In the genomic region with DNA sequence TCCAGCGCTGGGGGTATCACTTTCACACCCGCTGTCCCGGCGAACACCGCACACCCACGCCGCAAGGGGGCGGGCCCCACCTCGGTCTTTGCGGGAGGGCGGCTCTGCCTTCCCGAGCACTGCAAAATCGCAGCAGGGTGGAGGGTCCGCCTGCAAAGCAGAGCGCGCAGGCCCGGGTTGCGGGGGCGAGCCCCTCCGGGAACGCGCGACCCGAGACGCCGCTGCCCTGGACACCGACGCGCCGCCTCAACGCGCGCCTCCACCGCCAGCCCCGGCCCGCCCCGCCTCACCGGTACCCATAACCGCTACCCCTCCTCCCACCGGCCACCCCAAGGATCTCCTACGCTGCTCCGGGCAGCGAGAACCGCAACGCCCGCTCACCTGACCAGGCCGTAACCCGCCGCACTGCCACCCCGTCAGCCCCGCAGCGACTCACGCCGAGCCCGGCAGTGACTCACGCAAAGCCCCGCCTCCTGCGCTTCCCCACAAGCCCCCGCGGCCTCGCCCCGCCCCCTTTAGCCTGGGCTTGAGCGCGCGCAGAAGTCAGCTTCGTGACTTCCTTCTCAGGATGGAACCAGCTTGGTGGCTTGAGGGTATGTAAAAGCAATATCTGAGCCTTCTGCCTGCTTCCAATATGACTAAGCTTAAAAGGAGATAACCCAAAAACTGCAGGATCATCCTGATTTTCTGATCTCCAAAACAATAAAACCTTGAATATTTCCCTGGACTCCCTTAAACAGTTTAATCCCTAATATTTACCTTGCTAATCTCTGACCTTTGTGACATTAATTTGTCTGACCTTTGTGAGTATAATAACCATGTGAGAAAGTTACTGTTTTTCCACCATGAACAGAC, we compare ENCODE assay signal across 8 cellular contexts. TPM values are rescaled to one million over a fixed set of nuclear protein-coding genes. Genes with fewer than 3 reads are reported as not detected.
A peak's percentile ranks its signal among the peaks of the same experiment; 100 is the strongest.
DNase-seq lines count a peak whose midpoint lies in the region; ATAC-seq and TF ChIP-seq lines count a peak whose summit lies in the region.

A gene with protein sequence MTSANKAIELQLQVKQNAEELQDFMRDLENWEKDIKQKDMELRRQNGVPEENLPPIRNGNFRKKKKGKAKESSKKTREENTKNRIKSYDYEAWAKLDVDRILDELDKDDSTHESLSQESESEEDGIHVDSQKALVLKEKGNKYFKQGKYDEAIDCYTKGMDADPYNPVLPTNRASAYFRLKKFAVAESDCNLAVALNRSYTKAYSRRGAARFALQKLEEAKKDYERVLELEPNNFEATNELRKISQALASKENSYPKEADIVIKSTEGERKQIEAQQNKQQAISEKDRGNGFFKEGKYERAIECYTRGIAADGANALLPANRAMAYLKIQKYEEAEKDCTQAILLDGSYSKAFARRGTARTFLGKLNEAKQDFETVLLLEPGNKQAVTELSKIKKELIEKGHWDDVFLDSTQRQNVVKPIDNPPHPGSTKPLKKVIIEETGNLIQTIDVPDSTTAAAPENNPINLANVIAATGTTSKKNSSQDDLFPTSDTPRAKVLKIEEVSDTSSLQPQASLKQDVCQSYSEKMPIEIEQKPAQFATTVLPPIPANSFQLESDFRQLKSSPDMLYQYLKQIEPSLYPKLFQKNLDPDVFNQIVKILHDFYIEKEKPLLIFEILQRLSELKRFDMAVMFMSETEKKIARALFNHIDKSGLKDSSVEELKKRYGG (minus strand): TSS at position 460 of the 855 bp plus-strand sequence. CDS start 3,190 bp downstream, outside the sequence.

- H3K4me3 ChIP-seq in BJ (ENCODE audit: low read depth, low read length) = peak within 1 kb of the TSS; percentile 95

- peaks cover 16% of the 10 kb centered on the region for H3K36me3 Mint-ChIP-seq in activated CD4-positive, alpha-beta T cell treated with anti-CD3 and anti-CD28 coated beads, Interleukin-2, amount 10 ng/mL, durations not matched to agents 7 days and 5 days (ENCODE audit: low read depth)

- H3K27ac Mint-ChIP-seq in activated CD4-positive, alpha-beta T cell treated with anti-CD3 and anti-CD28 coated beads, Interleukin-2, amount 10 ng/mL, durations not matched to agents 7 days and 5 days = peak within 1 kb of the TSS; percentile 97

- no peaks in the 10 kb centered on the region for H3K36me3 ChIP-seq in BJ (ENCODE audit: control insufficient read depth, insufficient read depth, low read length)

- ATAC-seq in HG03460 (IDR thresholded peaks at IDR 0.05; ENCODE audit: unreplicated experiment) = peak; percentile 86

- CTCF ChIA-PET in BJ (lab: Yijun Ruan, JAX) = interaction anchor here (0.6 to 4.4 kb wide), 15 partner anchors 8 to 641 kb away, joined by 3 to 26 read pairs (median 4); a partner anchor contains a TSS
- CTCF ChIA-PET in activated CD4-positive, alpha-beta T cell treated with anti-CD3 and anti-CD28 coated beads, Interleukin-2, amount 10 ng/mL, durations not matched to agents 7 days and 5 days (lab: Charles Lee) = interaction anchor here (0.5 to 2.7 kb wide), 5 partner anchors 10 to 104 kb away, joined by 3 to 8 read pairs (median 3); no protein-coding TSS in a partner anchor

- H3K4me1 Mint-ChIP-seq in activated CD4-positive, alpha-beta T cell treated with anti-CD3 and anti-CD28 coated beads, Interleukin-2, amount 10 ng/mL, durations not matched to agents 7 days and 5 days = peaks cover 46% of the 10 kb centered on the region

- peak within 1 kb of the TSS; percentile 90 for H3K4me3 Mint-ChIP-seq in activated CD4-positive, alpha-beta T cell treated with anti-CD3 and anti-CD28 coated beads, Interleukin-2, amount 10 ng/mL, durations not matched to agents 7 days and 5 days

- DNase-seq in BJ (ENCODE audit: low read depth) = peak; percentile 57
- peak; percentile 69 for DNase-seq in GM19240 (ENCODE audit: insufficient read length, low spot score)
- DNase-seq in NCI-H69 (lab: John Stamatoyannopoulos, UW) = peak; percentile 98
- DNase-seq in activated CD4-positive, alpha-beta T cell treated with anti-CD3 and anti-CD28 coated beads, Interleukin-2, amount 10 ng/mL, durations not matched to agents 7 days and 5 days = peak; percentile 98
- peak; percentile 92 for DNase-seq in dedifferentiated amniotic fluid mesenchymal stem cell (ENCODE audit: extremely low spot score)
- peak; percentile 98 for DNase-seq in left kidney (ENCODE audit: low read depth, low spot score)
- peak; percentile 99 for DNase-seq in stimulated activated CD4-positive, alpha-beta T cell treated with anti-CD3 and anti-CD28 coated beads, Interleukin-2, amount 100 ng/mL, for 24 hours

- TF ChIP-seq CTCF in BJ (IDR thresholded peaks at IDR 0.05; ENCODE audit: insufficient read depth, low read depth, low read length) = peak; percentile 74

- POLR2A ChIA-PET in BJ (lab: Charles Lee) = interaction anchor here (0.6 to 0.9 kb wide), 2 partner anchors 108 to 451 kb away, joined by 3 to 6 read pairs; a partner anchor contains a TSS
- POLR2A ChIA-PET in activated CD4-positive, alpha-beta T cell treated with anti-CD3 and anti-CD28 coated beads, Interleukin-2, amount 10 ng/mL, durations not matched to agents 7 days and 5 days (lab: Charles Lee) = no interaction called here

- H3K9me3 Mint-ChIP-seq in activated CD4-positive, alpha-beta T cell treated with anti-CD3 and anti-CD28 coated beads, Interleukin-2, amount 10 ng/mL, durations not matched to agents 7 days and 5 days = no peaks in the 10 kb centered on the region

- no peaks in the 10 kb centered on the region for H3K27me3 Mint-ChIP-seq in activated CD4-positive, alpha-beta T cell treated with anti-CD3 and anti-CD28 coated beads, Interleukin-2, amount 10 ng/mL, durations not matched to agents 7 days and 5 days

- no peaks in the 10 kb centered on the region for H3K27me3 ChIP-seq in BJ (ENCODE audit: control insufficient read depth, insufficient read depth, low read length)

RNA-seq across cellular contexts. Expression of the gene that starts here (rescaled TPM):
- polyA plus RNA-seq in BJ (2011; rRNA removed) = 6.1 and 15.6 TPM in 2 replicates
- 2.2 and 3.5 TPM in 2 replicates for polyA minus RNA-seq in BJ (2011; rRNA and poly(A)+ RNA removed)
- 10 to 100 TPM; 40.3 to 42.9 TPM for total RNA-seq in activated CD4-positive, alpha-beta T cell treated with anti-CD3 and anti-CD28 coated beads, Interleukin-2, amount 10 ng/mL, durations not matched to agents 7 days and 5 days

Comparison
In these comparisons a context has a peak if more than half of its experiments do, and no peak if none do; other contexts are left out.
1. Peak in every context shown above with its lines: DNase-seq, ATAC-seq and H3K4me3 ChIP-seq.